Comparison of ENCODE assay signal across 15 cellular contexts in genomic region chr22:20060700-20061480, GRCh38. TPM values are rescaled to one million over a fixed set of nuclear protein-coding genes. Genes with fewer than 3 reads are reported as not detected.
A peak's percentile ranks its signal among the peaks of the same experiment; 100 is the strongest.
DNase-seq lines count a peak whose midpoint lies in the region; ATAC-seq and TF ChIP-seq lines count a peak whose summit lies in the region.
"Had no signal": no experiment of that assay in that cellular context is flagged by ENCODE, and none has a peak within 500 bp of the region (broad histone marks: within the 10 kb centered on the region; RNA-seq: fewer than 3 reads in every experiment).

No MANE protein-coding gene starts in this region.

- no peaks in the 10 kb centered on the region for H3K9me2 ChIP-seq in GM23338 (ENCODE audit: insufficient read depth)

- no peak overlapping the region for H3K27ac Mint-ChIP-seq in GM23338
- no peak overlapping the region for H3K27ac Mint-ChIP-seq in effector memory CD8-positive, alpha-beta T cell
- peak overlapping the region in 1 of 2 donors; percentile 70 for H3K27ac Mint-ChIP-seq in natural killer cell treated with Interleukin-12 subunit alpha and Interleukin-12 subunit beta and Interleukin-15 and Interleukin-18, amount 100 ng/mL, for 72 hours
- H3K27ac Mint-ChIP-seq: activated CD4-positive, alpha-beta T cell treated with anti-CD3 and anti-CD28 coated beads, Interleukin-2, amount 10 ng/mL, durations not matched to agents 7 days and 5 days; activated T-helper 2 cell treated with anti-CD3 and anti-CD28 coated beads, Interferon-gamma antibody, Interleukin-2, Interleukin-4, amounts not matched to agents 10 μg/mL and 5 μg/mL and 100 μg/mL, durations not matched to agents 14 hours and 24 hours and 36 hours; CD4-positive, alpha-beta T cell; T-helper 17 cell had no signal

- no peak overlapping the region for H3K4me3 Mint-ChIP-seq in GM23338
- H3K4me3 Mint-ChIP-seq in effector memory CD8-positive, alpha-beta T cell: no peak overlapping the region
- H3K4me3 Mint-ChIP-seq in natural killer cell treated with Interleukin-12 subunit alpha and Interleukin-12 subunit beta and Interleukin-15 and Interleukin-18, amount 100 ng/mL, for 72 hours: no peak overlapping the region
- H3K4me3 Mint-ChIP-seq: activated CD4-positive, alpha-beta T cell treated with anti-CD3 and anti-CD28 coated beads, Interleukin-2, amount 10 ng/mL, durations not matched to agents 7 days and 5 days; CD4-positive, alpha-beta T cell; T-helper 17 cell had no signal

- H3K9me3 ChIP-seq in DND-41 (ENCODE audit: insufficient read depth, low read length, severe bottlenecking): no peaks in the 10 kb centered on the region
- H3K9me3 ChIP-seq: neutrophil had no signal

- no peaks in the 10 kb centered on the region for H3K4me1 Mint-ChIP-seq in GM23338
- H3K4me1 Mint-ChIP-seq in effector memory CD8-positive, alpha-beta T cell (ENCODE audit: low read depth in 2 of 2): peaks cover 10 to 20% of the 10 kb centered on the region in 2 donors
- H3K4me1 Mint-ChIP-seq in natural killer cell treated with Interleukin-12 subunit alpha and Interleukin-12 subunit beta and Interleukin-15 and Interleukin-18, amount 100 ng/mL, for 72 hours (ENCODE audit: low read depth in 2 of 2): peaks cover 18 to 24% of the 10 kb centered on the region in 2 donors

- H3K27ac ChIP-seq in DND-41 (ENCODE audit: low read length) (no peak overlapping the region), GM23338 (ENCODE audit: low read depth) (no peak overlapping the region)
- H3K27ac ChIP-seq: neutrophil, skin epidermis had no signal

- 0 out of 2 replicates have a peak, but pooled peaks cover 8% of the 10 kb centered on the region for H3F3A ChIP-seq in GM23338 (replicated peaks; ENCODE audit: low read depth)

- no peak overlapping the region for H3K4me2 ChIP-seq in DND-41 (ENCODE audit: insufficient read depth, low read length)
- no peak overlapping the region for H3K4me2 ChIP-seq in GM23338

- H3K4me3 ChIP-seq in DND-41 (ENCODE audit: low read depth in 1 of 2, low read length in 2 of 2): no peak overlapping the region
- H3K4me3 ChIP-seq in GM23338: no peak overlapping the region
- H3K4me3 ChIP-seq: skin epidermis had no signal

- peaks cover 8% of the 10 kb centered on the region for H3K27me3 Mint-ChIP-seq in GM23338 (ENCODE audit: insufficient read depth, low read depth, poor library complexity)
- H3K27me3 Mint-ChIP-seq in effector memory CD8-positive, alpha-beta T cell: no peaks in the 10 kb centered on the region
- no peaks in the 10 kb centered on the region for H3K27me3 Mint-ChIP-seq in natural killer cell treated with Interleukin-12 subunit alpha and Interleukin-12 subunit beta and Interleukin-15 and Interleukin-18, amount 100 ng/mL, for 72 hours
- H3K27me3 Mint-ChIP-seq: activated CD4-positive, alpha-beta T cell treated with anti-CD3 and anti-CD28 coated beads, Interleukin-2, amount 10 ng/mL, durations not matched to agents 7 days and 5 days; CD4-positive, alpha-beta T cell; T-helper 17 cell had no signal

- no peak overlapping the region for H3K9ac ChIP-seq in DND-41 (ENCODE audit: low read depth, low read length)

- H3K79me2 ChIP-seq in DND-41 (ENCODE audit: insufficient read depth, low read length): no peaks in the 10 kb centered on the region
- no peaks in the 10 kb centered on the region for H3K79me2 ChIP-seq in GM23338 (replicated peaks; ENCODE audit: insufficient read depth)

- H3K9me3 Mint-ChIP-seq in GM23338: no peaks in the 10 kb centered on the region
- H3K9me3 Mint-ChIP-seq in effector memory CD8-positive, alpha-beta T cell: no peaks in the 10 kb centered on the region
- H3K9me3 Mint-ChIP-seq in natural killer cell treated with Interleukin-12 subunit alpha and Interleukin-12 subunit beta and Interleukin-15 and Interleukin-18, amount 100 ng/mL, for 72 hours: no peaks in the 10 kb centered on the region
- H3K9me3 Mint-ChIP-seq: activated CD4-positive, alpha-beta T cell treated with anti-CD3 and anti-CD28 coated beads, Interleukin-2, amount 10 ng/mL, durations not matched to agents 7 days and 5 days; activated T-helper 2 cell treated with anti-CD3 and anti-CD28 coated beads, Interferon-gamma antibody, Interleukin-2, Interleukin-4, amounts not matched to agents 10 μg/mL and 5 μg/mL and 100 μg/mL, durations not matched to agents 14 hours and 24 hours and 36 hours; CD4-positive, alpha-beta T cell had no signal

- DNase-seq in DND-41: no peak
- DNase-seq in GM23338 (ENCODE audit: low spot score): peak; percentile 45
- peak in 2 of 3 experiments; percentile 15 to 18 for DNase-seq in effector memory CD8-positive, alpha-beta T cell
- no peak for DNase-seq in AG08396 (ENCODE audit: low spot score)
- no peak for DNase-seq in natural killer cell treated with Interleukin-12 subunit alpha and Interleukin-12 subunit beta and Interleukin-15 and Interleukin-18, amount 100 ng/mL, for 72 hours (ENCODE audit: low spot score)
- DNase-seq in GM13976 (ENCODE audit: low spot score): no peak
- DNase-seq: activated CD4-positive, alpha-beta T cell treated with anti-CD3 and anti-CD28 coated beads, Interleukin-2, amount 10 ng/mL, durations not matched to agents 7 days and 5 days; CD4-positive, alpha-beta T cell; mesenchymal stem cell; NCI-H146; NCI-H524; T-helper 17 cell had no signal

- H3K36me3 ChIP-seq in DND-41 (ENCODE audit: insufficient read depth, low read length) (peaks cover 54% of the 10 kb centered on the region), GM23338 (ENCODE audit: insufficient read depth) (no peaks in the 10 kb centered on the region)

- H2AFZ ChIP-seq in DND-41 (ENCODE audit: low read depth, low read length) (no peak overlapping the region), GM23338 (no peak overlapping the region)

- H4K20me1 ChIP-seq in DND-41 (ENCODE audit: insufficient read depth, low read length) (peaks cover 4% of the 10 kb centered on the region), GM23338 (replicated peaks; ENCODE audit: insufficient read depth) (no peaks in the 10 kb centered on the region)

- no peaks in the 10 kb centered on the region for H3K27me3 ChIP-seq in DND-41 (ENCODE audit: insufficient read depth, low read length, poor library complexity)
- H3K27me3 ChIP-seq in GM23338 (ENCODE audit: insufficient read depth): no peaks in the 10 kb centered on the region
- H3K27me3 ChIP-seq: neutrophil had no signal

- H3K36me3 Mint-ChIP-seq in GM23338 (ENCODE audit: low read depth): no peaks in the 10 kb centered on the region; the same call in 2 of the 3 replicates
- H3K36me3 Mint-ChIP-seq in effector memory CD8-positive, alpha-beta T cell (ENCODE audit: insufficient read depth): peaks cover 13% of the 10 kb centered on the region
- no peaks in the 10 kb centered on the region for H3K36me3 Mint-ChIP-seq in natural killer cell treated with Interleukin-12 subunit alpha and Interleukin-12 subunit beta and Interleukin-15 and Interleukin-18, amount 100 ng/mL, for 72 hours

- in situ Hi-C loops in GM13976 (cut with MboI; ENCODE audit: low sequenced_read_pairs, unreplicated experiment): no loop called here

- ATAC-seq in DND-41 (ENCODE audit: insufficient read depth, low read depth) (no peak), GM23338 (peak; percentile 72)
- ATAC-seq in effector memory CD8-positive, alpha-beta T cell (replicated peaks): peak; percentile 47
- ATAC-seq in natural killer cell treated with Interleukin-12 subunit alpha and Interleukin-12 subunit beta and Interleukin-15 and Interleukin-18, amount 100 ng/mL, for 72 hours: no peak
- ATAC-seq: T-helper 17 cell had no signal

- H3K4me1 ChIP-seq in DND-41 (ENCODE audit: insufficient read depth, low read length) (no peaks in the 10 kb centered on the region), GM23338 (ENCODE audit: insufficient read depth) (no peaks in the 10 kb centered on the region)

- TF ChIP-seq CTCF in DND-41 (IDR thresholded peaks at IDR 0.05; ENCODE audit: borderline replicate concordance, extremely low read depth, low read length, poor library complexity, severe bottlenecking) (peak; percentile 44), GM23338 (conservative IDR thresholded peaks at IDR 0.05; ENCODE audit: low read depth in 2 of 2) (peak; percentile 47 to 62), GM13976 (IDR thresholded peaks at IDR 0.05; ENCODE audit: borderline replicate concordance, control extremely low read depth, extremely low read depth, insufficient read depth, missing control alignments) (no peak)

TF ChIP-seq in GM23338, 12 proteins besides CTCF, POLR2A, EP300 and RAD21 (continues in another document):
- no peak for TF ChIP-seq JUNB (IDR thresholded peaks at IDR 0.05; ENCODE audit: unreplicated experiment)
- no peak for TF ChIP-seq ETS1 (IDR thresholded peaks at IDR 0.05)

RNA-seq across cellular contexts. Expression of gene DGCR8, which starts 19.2 kb away (rescaled TPM):
- 41.6 and 48.9 TPM in 2 replicates for total RNA-seq in GM23338 (2014; rRNA removed; shearing (Covaris generic))
- 11.4 and 12.2 TPM in 2 replicates for polyA plus RNA-seq in GM23338 (2016; fragmentation: Nextera tagmentation; extraction: Ambion mirVana)
- total RNA-seq in natural killer cell treated with Interleukin-12 subunit alpha and Interleukin-12 subunit beta and Interleukin-15 and Interleukin-18, amount 100 ng/mL, for 72 hours: 10 to 100 TPM; 60.1 to 89.5 TPM

RNA-seq across cellular contexts. Expression of gene TANGO2, which starts 40.0 kb away (rescaled TPM):
- 15.0 and 20.2 TPM in 2 replicates for total RNA-seq in GM23338 (2014; rRNA removed; shearing (Covaris generic))
- 6.7 and 6.9 TPM in 2 replicates for polyA plus RNA-seq in GM23338 (2016; fragmentation: Nextera tagmentation; extraction: Ambion mirVana)
- 10 to 100 TPM; 50.5 to 61.6 TPM for total RNA-seq in natural killer cell treated with Interleukin-12 subunit alpha and Interleukin-12 subunit beta and Interleukin-15 and Interleukin-18, amount 100 ng/mL, for 72 hours

RNA-seq across cellular contexts. Expression of gene ARVCF, which starts 44.3 kb away (rescaled TPM):
- total RNA-seq in GM23338 (2014; rRNA removed; shearing (Covaris generic)): 87.3 and 122 TPM in 2 replicates
- polyA plus RNA-seq in GM23338 (2016; fragmentation: Nextera tagmentation; extraction: Ambion mirVana): 15.3 and 15.6 TPM in 2 replicates
- 1 to 10 TPM; 3.7 to 3.8 TPM for total RNA-seq in natural killer cell treated with Interleukin-12 subunit alpha and Interleukin-12 subunit beta and Interleukin-15 and Interleukin-18, amount 100 ng/mL, for 72 hours

RNA-seq across cellular contexts. Expression of gene RANBP1, which starts 55.0 kb away (rescaled TPM):
- 987 and 1,206 TPM in 2 replicates for total RNA-seq in GM23338 (2014; rRNA removed; shearing (Covaris generic))
- polyA plus RNA-seq in GM23338 (2016; fragmentation: Nextera tagmentation; extraction: Ambion mirVana): 988 and 1,014 TPM in 2 replicates
- 100 to 1,000 TPM; 236 to 499 TPM for total RNA-seq in natural killer cell treated with Interleukin-12 subunit alpha and Interleukin-12 subunit beta and Interleukin-15 and Interleukin-18, amount 100 ng/mL, for 72 hours

RNA-seq across cellular contexts. Expression of gene TRMT2A, which starts 56.1 kb away (rescaled TPM):
- total RNA-seq in GM23338 (2014; rRNA removed; shearing (Covaris generic)): 56.4 and 61.3 TPM in 2 replicates
- 41.3 and 42.9 TPM in 2 replicates for polyA plus RNA-seq in GM23338 (2016; fragmentation: Nextera tagmentation; extraction: Ambion mirVana)
- total RNA-seq in natural killer cell treated with Interleukin-12 subunit alpha and Interleukin-12 subunit beta and Interleukin-15 and Interleukin-18, amount 100 ng/mL, for 72 hours: 100 to 1,000 TPM; 107 to 166 TPM

Comparison
In these comparisons a context has a peak if more than half of its experiments do, and no peak if none do; other contexts are left out.
1. ATAC-seq: peak in GM23338 (single experiment) and effector memory CD8-positive, alpha-beta T cell (single experiment); none in DND-41 (single experiment) and natural killer cell treated with Interleukin-12 subunit alpha and Interleukin-12 subunit beta and Interleukin-15 and Interleukin-18, amount 100 ng/mL, for 72 hours (0 of 2).
2. DNase-seq: peak in GM23338 (single experiment) and effector memory CD8-positive, alpha-beta T cell (2 of 3); none in DND-41 (single experiment), AG08396 (single experiment), natural killer cell treated with Interleukin-12 subunit alpha and Interleukin-12 subunit beta and Interleukin-15 and Interleukin-18, amount 100 ng/mL, for 72 hours (single experiment) and GM13976 (single experiment).
3. RNA of gene ARVCF, which starts 44.3 kb away (total RNA-seq): 87.3 to 122 TPM in GM23338; 3.7 to 3.8 TPM in natural killer cell treated with Interleukin-12 subunit alpha and Interleukin-12 subunit beta and Interleukin-15 and Interleukin-18, amount 100 ng/mL, for 72 hours; every median in the first group is over 10 times any median in the second.